14 cellular contexts compared by ENCODE assay signal in the genomic region with DNA sequence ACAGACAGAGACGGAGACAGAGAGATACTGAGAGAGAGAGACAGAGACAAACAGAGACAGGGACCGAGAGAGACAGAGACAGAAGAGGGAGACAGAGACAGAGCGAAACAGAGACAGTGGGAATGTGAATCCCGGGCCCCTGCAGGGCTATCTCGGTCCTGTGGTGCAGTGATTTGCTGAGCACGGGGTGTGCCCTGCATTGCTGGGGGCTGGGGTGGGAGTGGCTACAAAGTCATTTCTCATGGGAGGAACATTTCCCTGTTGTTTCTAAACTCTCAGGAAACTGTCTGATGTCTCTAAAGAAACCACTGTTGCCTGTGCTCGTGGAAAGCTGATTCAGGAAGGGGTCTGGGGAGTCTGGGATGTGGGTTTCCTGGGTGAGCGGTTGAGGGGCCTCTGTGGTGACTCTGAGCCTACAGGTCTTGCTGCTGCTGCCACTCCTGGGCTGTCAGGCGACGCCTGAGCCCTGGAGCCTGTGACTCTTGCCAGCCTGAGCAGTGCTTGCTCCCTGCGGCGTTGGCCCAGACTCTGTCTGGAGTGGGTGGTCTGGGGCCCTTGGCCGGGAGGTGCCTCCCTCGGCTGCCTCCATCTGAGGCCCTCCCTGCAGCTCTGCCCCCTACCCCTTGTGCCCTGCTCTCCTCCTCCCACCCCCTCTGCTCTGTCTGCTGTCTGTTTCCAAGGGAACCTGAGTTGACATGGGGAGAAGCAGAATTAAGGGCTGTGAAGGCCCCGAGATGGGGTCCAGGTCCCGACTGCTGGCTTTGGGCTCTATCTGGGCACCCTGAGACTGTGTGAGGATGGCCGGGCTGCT.
DNase-seq lines count a peak whose midpoint lies in the region; ATAC-seq, FAIRE-seq and TF ChIP-seq lines count a peak whose summit lies in the region.
"Had no signal": no experiment of that assay in that cellular context is flagged by ENCODE, and none has a peak within 500 bp of the region (broad histone marks: within the 10 kb centered on the region; RNA-seq: fewer than 3 reads in every experiment).

No MANE protein-coding gene starts in this region.

- no peaks in the 10 kb centered on the region for H3K9me1 ChIP-seq in K562 (ENCODE audit: control insufficient read depth, insufficient read depth, low read length)

- no peak overlapping the region for H3K4me3 Mint-ChIP-seq in natural killer cell treated with Interleukin-12 subunit alpha and Interleukin-12 subunit beta and Interleukin-15 and Interleukin-18, amount 100 ng/mL, for 72 hours

- BruUV-seq in K562 (replicated peaks; lab: Mats Ljungman, UMichigan): no TSS peak

- no peaks in the 10 kb centered on the region for H3K79me2 ChIP-seq in K562 (ENCODE audit: control insufficient read depth, insufficient read depth, low read length)

- no peaks in the 10 kb centered on the region for H3K36me3 Mint-ChIP-seq in natural killer cell treated with Interleukin-12 subunit alpha and Interleukin-12 subunit beta and Interleukin-15 and Interleukin-18, amount 100 ng/mL, for 72 hours

- H3K4me1 ChIP-seq in HUES6 (ENCODE audit: control insufficient read depth, insufficient read depth, low read length) (peaks cover 16% of the 10 kb centered on the region), K562 (replicated peaks in 1 of 2; ENCODE audit: control insufficient read depth in 2 of 2, insufficient read depth in 2 of 2, low read length in 2 of 2) (no peaks in the 10 kb centered on the region; a peak in 1 of 5 replicates), upper lobe of right lung (no peaks in the 10 kb centered on the region)

- H4K20me1 ChIP-seq in K562 (replicated peaks; ENCODE audit: control insufficient read depth, insufficient read depth, low read length): no peaks in the 10 kb centered on the region

- no peak overlapping the region for H2AFZ ChIP-seq in K562 (ENCODE audit: low read depth, low read length)

- ATAC-seq in K562 (peak; percentile 35; the same call in 1 of the 3 replicates), upper lobe of right lung (peak; percentile 36)
- peak; percentile 31 to 47 for ATAC-seq in natural killer cell treated with Interleukin-12 subunit alpha and Interleukin-12 subunit beta and Interleukin-15 and Interleukin-18, amount 100 ng/mL, for 72 hours
- ATAC-seq: HCT116, PC-3 had no signal

- H3K4me3 ChIP-seq in HUES6 (ENCODE audit: low read depth, low read length) (no peak overlapping the region), K562 (no peak overlapping the region), upper lobe of right lung (no peak overlapping the region)

- no peaks in the 10 kb centered on the region for H3K9me3 Mint-ChIP-seq in natural killer cell treated with Interleukin-12 subunit alpha and Interleukin-12 subunit beta and Interleukin-15 and Interleukin-18, amount 100 ng/mL, for 72 hours

- H3K27ac ChIP-seq in HUES6 (ENCODE audit: low read depth, low read length) (no peak overlapping the region), K562 (ENCODE audit: extremely low read depth, low read depth, low read length) (no peak overlapping the region), upper lobe of right lung (no peak overlapping the region)

- CTCF ChIA-PET in K562 (lab: Yijun Ruan, JAX; ENCODE audit: low intra/inter-chr PET ratio): no interaction called here

- POLR2A ChIA-PET in K562 (lab: Yijun Ruan, JAX): no interaction called here

- no peaks in the 10 kb centered on the region for H3K4me1 Mint-ChIP-seq in natural killer cell treated with Interleukin-12 subunit alpha and Interleukin-12 subunit beta and Interleukin-15 and Interleukin-18, amount 100 ng/mL, for 72 hours (ENCODE audit: low read depth in 2 of 2)

- intact Hi-C loops in K562 (cut with micrococcal nuclease) (no loop called here), upper lobe of right lung (cut with DNase I) (no loop called here)

- H3K9me3 ChIP-seq in HUES6 (ENCODE audit: control insufficient read depth, insufficient read depth, low read depth, low read length) (no peaks in the 10 kb centered on the region), K562 (replicated peaks; ENCODE audit: control insufficient read depth, insufficient read depth, low read depth, low read length) (no peaks in the 10 kb centered on the region), upper lobe of right lung (no peaks in the 10 kb centered on the region)

- H3K27ac Mint-ChIP-seq in natural killer cell treated with Interleukin-12 subunit alpha and Interleukin-12 subunit beta and Interleukin-15 and Interleukin-18, amount 100 ng/mL, for 72 hours: no peak overlapping the region

- H3K27me3 ChIP-seq in HUES6 (ENCODE audit: control insufficient read depth, insufficient read depth, low read length) (no peaks in the 10 kb centered on the region), K562 (ENCODE audit: control insufficient read depth in 2 of 2, insufficient read depth in 2 of 2, low read length in 2 of 2) (peaks cover 14 to 50% of the 10 kb centered on the region in 2 experiments; a peak in 4 of 5 replicates), upper lobe of right lung (no peaks in the 10 kb centered on the region)

- peaks cover 11 to 15% of the 10 kb centered on the region in 2 donors for H3K27me3 Mint-ChIP-seq in natural killer cell treated with Interleukin-12 subunit alpha and Interleukin-12 subunit beta and Interleukin-15 and Interleukin-18, amount 100 ng/mL, for 72 hours

- no peak for TF ChIP-seq RAD21 in K562 (CRISPR knock-in tag; conservative IDR thresholded peaks at IDR 0.05 in 1 of 2, IDR thresholded peaks at IDR 0.05 in 1 of 2)

- 1% methylated on average over 14 of the region's 17 CpGs for WGBS in K562 (ENCODE audit: insufficient coverage, low coverage, missing lambda C conversion rate)

- TF ChIP-seq EP300 in K562 (IDR thresholded peaks at IDR 0.05; ENCODE audit: low read length): no peak

- no peak for TF ChIP-seq POLR2A in K562 (conservative IDR thresholded peaks at IDR 0.05)

- H3K4me2 ChIP-seq in K562 (ENCODE audit: insufficient read depth, low read length): no peak overlapping the region

- DNase-seq in K562 (ENCODE audit: extremely low read depth in 1 of 4, low spot score in 3 of 4): no peak
- DNase-seq in natural killer cell treated with Interleukin-12 subunit alpha and Interleukin-12 subunit beta and Interleukin-15 and Interleukin-18, amount 100 ng/mL, for 72 hours (ENCODE audit: low spot score): no peak
- no peak for DNase-seq in upper lobe of right lung
- DNase-seq in NCI-H526 (lab: John Stamatoyannopoulos, UW): no peak
- no peak for DNase-seq in DMS 273 (lab: John Stamatoyannopoulos, UW; ENCODE audit: unreplicated experiment)
- no peak for DNase-seq in NCI-H446 (lab: John Stamatoyannopoulos, UW)
- DNase-seq: EL, IMR-90, NCI-H1436 treated with DMSO at 0.1 percent for 48 hours, NCI-H2081 treated with DMSO at 0.1 percent for 48 hours, NCI-H524 treated with DMSO at 0.1 percent for 48 hours, PC-3 had no signal

- H3K36me3 ChIP-seq in HUES6 (ENCODE audit: control insufficient read depth, insufficient read depth, low read length) (no peaks in the 10 kb centered on the region), K562 (ENCODE audit: control insufficient read depth, insufficient read depth, low read length) (no peaks in the 10 kb centered on the region), upper lobe of right lung (no peaks in the 10 kb centered on the region)

- no peak for FAIRE-seq in K562 (lab: Jason Lieb, UNC)

- peak overlapping the region; percentile 44 for H3K9ac ChIP-seq in HUES6 (ENCODE audit: low read length)
- H3K9ac ChIP-seq in K562 (ENCODE audit: insufficient read depth in 1 of 2, low read depth in 2 of 2, low read length in 2 of 2): no peak overlapping the region

- in situ Hi-C loops in K562 (cut with MboI): no loop called here

- no peak for TF ChIP-seq CTCF in K562 (IDR thresholded peaks at IDR 0.05 in 2 of 3, conservative IDR thresholded peaks at IDR 0.05 in 1 of 3; ENCODE audit: insufficient read depth in 2 of 3, low read depth in 1 of 3, low read length in 3 of 3)
- no peak for TF ChIP-seq CTCF in upper lobe of right lung (IDR thresholded peaks at IDR 0.05)

TF ChIP-seq in K562, 482 proteins besides CTCF, POLR2A, EP300 and RAD21 (continues in another document):
- TF ChIP-seq PHB (CRISPR knock-in tag; IDR thresholded peaks at IDR 0.05): no peak
- no peak for TF ChIP-seq CREM (IDR thresholded peaks at IDR 0.05; ENCODE audit: low read depth)
- TF ChIP-seq BCL6 (CRISPR knock-in tag; IDR thresholded peaks at IDR 0.05): no peak
- TF ChIP-seq, protein P1, sequence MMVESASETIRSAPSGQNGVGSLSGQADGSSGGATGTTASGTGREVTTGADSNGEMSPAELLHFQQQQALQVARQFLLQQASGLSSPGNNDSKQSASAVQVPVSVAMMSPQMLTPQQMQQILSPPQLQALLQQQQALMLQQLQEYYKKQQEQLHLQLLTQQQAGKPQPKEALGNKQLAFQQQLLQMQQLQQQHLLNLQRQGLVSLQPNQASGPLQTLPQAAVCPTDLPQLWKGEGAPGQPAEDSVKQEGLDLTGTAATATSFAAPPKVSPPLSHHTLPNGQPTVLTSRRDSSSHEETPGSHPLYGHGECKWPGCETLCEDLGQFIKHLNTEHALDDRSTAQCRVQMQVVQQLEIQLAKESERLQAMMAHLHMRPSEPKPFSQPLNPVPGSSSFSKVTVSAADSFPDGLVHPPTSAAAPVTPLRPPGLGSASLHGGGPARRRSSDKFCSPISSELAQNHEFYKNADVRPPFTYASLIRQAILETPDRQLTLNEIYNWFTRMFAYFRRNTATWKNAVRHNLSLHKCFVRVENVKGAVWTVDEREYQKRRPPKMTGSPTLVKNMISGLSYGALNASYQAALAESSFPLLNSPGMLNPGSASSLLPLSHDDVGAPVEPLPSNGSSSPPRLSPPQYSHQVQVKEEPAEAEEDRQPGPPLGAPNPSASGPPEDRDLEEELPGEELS (CRISPR knock-in tag; IDR thresholded peaks at IDR 0.05; ENCODE audit: borderline replicate concordance): no peak
- no peak for TF ChIP-seq PPARD (CRISPR knock-in tag; IDR thresholded peaks at IDR 0.05)
- no peak for TF ChIP-seq EZH2 (IDR thresholded peaks at IDR 0.05; ENCODE audit: borderline replicate concordance, low read depth, low read length)
- TF ChIP-seq HNRNPLL (IDR thresholded peaks at IDR 0.05; ENCODE audit: low read depth, low read length, poor library complexity, severe bottlenecking): no peak
- TF ChIP-seq HDAC1 (IDR thresholded peaks at IDR 0.05): no peak
- no peak for TF ChIP-seq CEBPG (CRISPR knock-in tag; IDR thresholded peaks at IDR 0.05)
- no peak for TF ChIP-seq CEBPG (tag; conservative IDR thresholded peaks at IDR 0.05 in 1 of 2, IDR thresholded peaks at IDR 0.05 in 1 of 2)
- TF ChIP-seq ZNF24 (IDR thresholded peaks at IDR 0.05): no peak
- TF ChIP-seq ZNF41 (CRISPR knock-in tag; conservative IDR thresholded peaks at IDR 0.05): no peak
- no peak for TF ChIP-seq ZNF830 (CRISPR knock-in tag; IDR thresholded peaks at IDR 0.05)
